In genomic region chr7:21542891-21543527, GRCh38 we compare ENCODE assay signal across 8 cellular contexts. TPM values are rescaled to one million over a fixed set of nuclear protein-coding genes. Genes with fewer than 3 reads are reported as not detected.
DNase-seq lines count a peak whose midpoint lies in the region; ATAC-seq and TF ChIP-seq lines count a peak whose summit lies in the region.

Gene DNAH11, plus strand, starts transcription at chr7:21543039. Its CDS starts 207 bp downstream, at chr7:21543246.

- TF ChIP-seq CTCF in CD8-positive, alpha-beta T cell (IDR thresholded peaks at IDR 0.05): no peak
- no peak for TF ChIP-seq CTCF in GM20000 (IDR thresholded peaks at IDR 0.05; ENCODE audit: extremely low read depth, missing control alignments)
- TF ChIP-seq CTCF in chondrocyte (IDR thresholded peaks at IDR 0.05): peak; percentile 10
- peak in 3 of 4 donors; percentile 7 to 26 (median 26) for TF ChIP-seq CTCF in right lobe of liver (IDR thresholded peaks at IDR 0.05)

- POLR2A ChIA-PET in CD8-positive, alpha-beta T cell (lab: Charles Lee): no interaction called here

- H3K9ac ChIP-seq in subcutaneous abdominal adipose tissue (ENCODE audit: low read length in 5 of 5): no peak within 1 kb of the TSS

- CTCF ChIA-PET in CD8-positive, alpha-beta T cell (lab: Charles Lee): no interaction called here

- peaks cover 51% of the 10 kb centered on the region for H3K27me3 Mint-ChIP-seq in CD8-positive, alpha-beta T cell (ENCODE audit: low read depth)
- peaks cover 51% of the 10 kb centered on the region for H3K27me3 Mint-ChIP-seq in chondrocyte (ENCODE audit: low read depth)

- no peaks in the 10 kb centered on the region for H3K9me3 Mint-ChIP-seq in CD8-positive, alpha-beta T cell
- no peaks in the 10 kb centered on the region for H3K9me3 Mint-ChIP-seq in chondrocyte (ENCODE audit: low read depth)

- H3K4me1 ChIP-seq in CD8-positive, alpha-beta T cell (ENCODE audit: insufficient read depth, low read length): peaks cover 4% of the 10 kb centered on the region
- peaks cover 0 to 8% (median 0%) of the 10 kb centered on the region in 4 donors for H3K4me1 ChIP-seq in right lobe of liver
- peaks cover 0 to 16% (median 14%) of the 10 kb centered on the region in 5 donors for H3K4me1 ChIP-seq in subcutaneous abdominal adipose tissue (ENCODE audit: control insufficient read depth in 5 of 5, insufficient read depth in 5 of 5, low read length in 5 of 5)

- no peak within 1 kb of the TSS for H3K27ac Mint-ChIP-seq in CD8-positive, alpha-beta T cell
- H3K27ac Mint-ChIP-seq in chondrocyte (ENCODE audit: unreplicated experiment): no peak within 1 kb of the TSS

- H3K4me3 Mint-ChIP-seq in CD8-positive, alpha-beta T cell: peak within 1 kb of the TSS; percentile 46
- peak within 1 kb of the TSS; percentile 67 for H3K4me3 Mint-ChIP-seq in chondrocyte (ENCODE audit: unreplicated experiment)

- WGBS in right lobe of liver (ENCODE audit: insufficient coverage, low coverage, low lambda C conversion rate, missing lambda C conversion rate): 0% methylated on average over 16 of the region's 66 CpGs

- no peaks in the 10 kb centered on the region for H3K36me3 ChIP-seq in CD8-positive, alpha-beta T cell (ENCODE audit: insufficient read depth, low read length)
- no peaks in the 10 kb centered on the region for H3K36me3 ChIP-seq in right lobe of liver
- H3K36me3 ChIP-seq in subcutaneous abdominal adipose tissue (ENCODE audit: control insufficient read depth in 5 of 5, insufficient read depth in 5 of 5, low read length in 5 of 5): no peaks in the 10 kb centered on the region

- ATAC-seq in CD8-positive, alpha-beta T cell: no peak
- peak; percentile 99 to 100 (median 99) for ATAC-seq in right lobe of liver

- intact Hi-C loops in CD8-positive, alpha-beta T cell (cut with DNase I, micrococcal nuclease): no loop called here
- intact Hi-C loops in right lobe of liver (cut with DNase I) (no loop called here), posterior vena cava (cut with DNase I) (loop anchor here in 1 of 2 donors (1.0 to 5.0 kb wide), 2 partner anchors 15 to 1841 kb away; no protein-coding TSS in a partner anchor)

- H3K4me3 ChIP-seq in CD8-positive, alpha-beta T cell (ENCODE audit: low read depth, low read length): peak within 1 kb of the TSS; percentile 13
- H3K4me3 ChIP-seq in right lobe of liver: peak within 1 kb of the TSS; percentile 57 to 62 (median 60)
- H3K4me3 ChIP-seq in subcutaneous abdominal adipose tissue (ENCODE audit: low read depth in 1 of 5, low read length in 5 of 5): peak within 1 kb of the TSS; percentile 24 to 64 (median 49)

- no peaks in the 10 kb centered on the region for H3K9me3 ChIP-seq in CD8-positive, alpha-beta T cell (ENCODE audit: low read length)
- H3K9me3 ChIP-seq in right lobe of liver: no peaks in the 10 kb centered on the region
- H3K9me3 ChIP-seq in subcutaneous abdominal adipose tissue (ENCODE audit: control insufficient read depth in 5 of 5, low read length in 5 of 5): no peaks in the 10 kb centered on the region

- peaks cover 4% of the 10 kb centered on the region for H3K27me3 ChIP-seq in CD8-positive, alpha-beta T cell (ENCODE audit: insufficient read depth, low read length)
- H3K27me3 ChIP-seq in right lobe of liver (no peaks in the 10 kb centered on the region), subcutaneous abdominal adipose tissue (ENCODE audit: control insufficient read depth in 5 of 5, insufficient read depth in 4 of 5, low read length in 5 of 5) (peaks cover 16 to 31% (median 21%) of the 10 kb centered on the region in 5 donors)

- H3K36me3 Mint-ChIP-seq in CD8-positive, alpha-beta T cell: no peaks in the 10 kb centered on the region
- no peaks in the 10 kb centered on the region for H3K36me3 Mint-ChIP-seq in chondrocyte (ENCODE audit: low read depth)

- TF ChIP-seq POLR2A in right lobe of liver (IDR thresholded peaks at IDR 0.05): no peak

- no peak within 1 kb of the TSS for H3K27ac ChIP-seq in CD8-positive, alpha-beta T cell (ENCODE audit: low read depth, low read length)
- H3K27ac ChIP-seq in right lobe of liver: no peak within 1 kb of the TSS
- H3K27ac ChIP-seq in subcutaneous abdominal adipose tissue (ENCODE audit: low read depth, low read length): no peak within 1 kb of the TSS

- DNase-seq in CD8-positive, alpha-beta T cell: no peak
- DNase-seq in GM20000 (ENCODE audit: low spot score) (peak; percentile 74), NCI-H774 (lab: John Stamatoyannopoulos, UW) (peak; percentile 26), chondrocyte (ENCODE audit: low spot score) (no peak), right lobe of liver (peak; percentile 74 to 80 (median 77)), posterior vena cava (ENCODE audit: low spot score) (no peak), cerebellar cortex (ENCODE audit: low spot score) (no peak)

- H3K4me1 Mint-ChIP-seq in CD8-positive, alpha-beta T cell (ENCODE audit: low read depth): peaks cover 10% of the 10 kb centered on the region
- H3K4me1 Mint-ChIP-seq in chondrocyte (ENCODE audit: low read depth): peaks cover 12% of the 10 kb centered on the region

RNA-seq across cellular contexts. Expression of gene DNAH11, which starts in this region (rescaled TPM):
- total RNA-seq in CD8-positive, alpha-beta T cell: under 1 TPM; 0.05 to 0.25 TPM
- total RNA-seq in chondrocyte (0.02 TPM in 1 of 3 replicates, not detected in the others), right lobe of liver (1 to 10 TPM in 3 of 6 experiments, under 1 TPM in 3; 0.17 to 5.5 (median 1.2) TPM), posterior vena cava (under 1 TPM; 0.51 to 0.81 TPM)

Comparison
In these comparisons a context has a peak if more than half of its experiments do, and no peak if none do; other contexts are left out.
1. DNase-seq: peak in GM20000 (single experiment), NCI-H774 (single experiment) and right lobe of liver (3 of 3); none in CD8-positive, alpha-beta T cell (0 of 7), chondrocyte (single experiment), posterior vena cava (single experiment) and cerebellar cortex (single experiment).
2. CTCF ChIP-seq: peak in chondrocyte (single experiment) and right lobe of liver (3 of 4); none in CD8-positive, alpha-beta T cell (single experiment) and GM20000 (single experiment).
3. Peak in every context shown above with its lines, with median percentiles within 50 percentile points of each other: H3K4me3 ChIP-seq.